Comparison of ENCODE assay signal across 8 cellular contexts in the genomic region with DNA sequence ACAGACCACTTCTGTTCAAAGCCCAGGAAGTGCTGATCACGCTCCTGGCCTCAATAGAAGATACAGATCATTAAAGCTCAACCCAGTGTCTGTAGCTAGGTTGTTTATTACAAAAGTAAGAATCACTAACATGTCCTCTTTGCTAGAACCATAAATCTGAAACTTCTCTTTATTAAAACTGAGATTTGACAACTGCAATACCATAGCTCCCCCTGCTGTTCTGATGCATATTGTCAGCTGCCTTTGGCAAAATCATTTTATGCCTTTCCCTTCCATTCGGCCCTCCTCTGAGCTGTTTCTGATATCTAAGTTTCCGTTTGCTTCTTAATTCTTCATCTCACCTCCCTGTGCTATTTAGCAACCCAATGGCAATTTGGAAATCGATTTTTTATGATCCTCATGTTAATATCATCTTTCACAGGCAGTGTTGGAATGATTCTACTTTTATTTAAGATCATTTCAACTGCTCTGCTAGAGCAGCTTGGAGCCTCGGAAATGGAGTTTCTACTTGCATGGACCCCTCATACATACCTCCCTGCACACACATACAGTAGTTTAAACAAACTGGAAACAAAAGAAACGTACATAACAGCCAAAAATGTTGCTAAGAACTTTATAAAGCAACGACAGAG.
A peak's percentile ranks its signal among the peaks of the same experiment; 100 is the strongest.
DNase-seq lines count a peak whose midpoint lies in the region; ATAC-seq and TF ChIP-seq lines count a peak whose summit lies in the region.

No MANE protein-coding gene starts in this region.

- H3K27ac Mint-ChIP-seq in activated T-cell treated with anti-CD3 and anti-CD28 coated beads, Interleukin-2, amount 50 U/mL, for 72 hours: no peak overlapping the region

- H3K27ac ChIP-seq in ovary: no peak overlapping the region

- no peak for ATAC-seq in activated T-cell treated with anti-CD3 and anti-CD28 coated beads, Interleukin-2, amount 50 U/mL, for 72 hours (replicated peaks in 1 of 2)
- no peak for ATAC-seq in activated T-cell treated with anti-CD3 and anti-CD28 coated beads, Interleukin-2, amount 50 U/mL, for 4 hours
- ATAC-seq in GM21723 (IDR thresholded peaks at IDR 0.05; ENCODE audit: unreplicated experiment): peak; percentile 70

- H3K4me3 ChIP-seq in fibroblast of mammary gland (ENCODE audit: control insufficient read depth, low read depth, low read length): no peak overlapping the region
- H3K4me3 ChIP-seq in ovary: no peak overlapping the region
- H3K4me3 ChIP-seq in lower leg skin (ENCODE audit: low read depth, poor library complexity, severe bottlenecking): no peak overlapping the region

- intact Hi-C loops in ovary (cut with DNase I): loop anchor here in 1 of 4 donors (10.0 kb wide), 2 partner anchors 489 to 939 kb away; no protein-coding TSS in a partner anchor
- intact Hi-C loops in lower leg skin (cut with DNase I; ENCODE audit: low total_unique reads): loop anchor here (10.0 kb wide), 1 partner anchor 939 kb away; no protein-coding TSS in a partner anchor

- H3K27me3 ChIP-seq in ovary: no peaks in the 10 kb centered on the region

- no peak for TF ChIP-seq EP300 in ovary (IDR thresholded peaks at IDR 0.05)

- peak; percentile 87 for TF ChIP-seq CTCF in fibroblast of mammary gland (conservative IDR thresholded peaks at IDR 0.05; ENCODE audit: control insufficient read depth, insufficient read depth, low read depth, low read length)
- peak in 2 of 3 donors; percentile 11 to 68 for TF ChIP-seq CTCF in ovary (IDR thresholded peaks at IDR 0.05)
- no peak for TF ChIP-seq CTCF in lower leg skin (IDR thresholded peaks at IDR 0.05)

- no peaks in the 10 kb centered on the region for H3K4me1 Mint-ChIP-seq in activated T-cell treated with anti-CD3 and anti-CD28 coated beads, Interleukin-2, amount 50 U/mL, for 72 hours (ENCODE audit: low read depth)
- no peaks in the 10 kb centered on the region for H3K4me1 Mint-ChIP-seq in activated T-cell treated with anti-CD3 and anti-CD28 coated beads, Interleukin-2, amount 50 U/mL, for 4 hours (ENCODE audit: low read depth)

- H3K36me3 ChIP-seq in ovary: no peaks in the 10 kb centered on the region

- DNase-seq in activated T-cell treated with anti-CD3 and anti-CD28 coated beads, Interleukin-2, amount 50 U/mL, for 72 hours: peak; percentile 8 to 16
- no peak for DNase-seq in activated T-cell treated with anti-CD3 and anti-CD28 coated beads, Interleukin-2, amount 50 U/mL, for 4 hours
- DNase-seq in LHCN-M2 (ENCODE audit: low read depth) (peak; percentile 53), SKM-1 treated with dmso at 0.1 percent for 144 hours (lab: John Stamatoyannopoulos, UW; ENCODE audit: unreplicated experiment) (peak; percentile 41), fibroblast of mammary gland (ENCODE audit: low read depth) (peak; percentile 65), ovary (peak in 1 of 5 donors; percentile 15), lower leg skin (ENCODE audit: low spot score in 2 of 2) (no peak)

- WGBS in ovary, 3 donors: 18 to 25% (median 19%) methylated on average over 7 of the region's 7 CpGs
- WGBS in lower leg skin, 2 donors: 21 to 26% methylated on average over 7 of the region's 7 CpGs

- H3K4me1 ChIP-seq in ovary (ENCODE audit: insufficient read depth): no peaks in the 10 kb centered on the region

- H3K27me3 Mint-ChIP-seq in activated T-cell treated with anti-CD3 and anti-CD28 coated beads, Interleukin-2, amount 50 U/mL, for 72 hours (ENCODE audit: low read depth): no peaks in the 10 kb centered on the region
- H3K27me3 Mint-ChIP-seq in activated T-cell treated with anti-CD3 and anti-CD28 coated beads, Interleukin-2, amount 50 U/mL, for 4 hours (ENCODE audit: low read depth): no peaks in the 10 kb centered on the region

- TF ChIP-seq POLR2A in ovary (IDR thresholded peaks at IDR 0.05) (no peak), lower leg skin (IDR thresholded peaks at IDR 0.05) (no peak)

- no peaks in the 10 kb centered on the region for H3K9me3 Mint-ChIP-seq in activated T-cell treated with anti-CD3 and anti-CD28 coated beads, Interleukin-2, amount 50 U/mL, for 72 hours
- H3K9me3 Mint-ChIP-seq in activated T-cell treated with anti-CD3 and anti-CD28 coated beads, Interleukin-2, amount 50 U/mL, for 4 hours: peaks cover 3% of the 10 kb centered on the region

- H3K9me3 ChIP-seq in ovary: no peaks in the 10 kb centered on the region

- no peaks in the 10 kb centered on the region for H3K36me3 Mint-ChIP-seq in activated T-cell treated with anti-CD3 and anti-CD28 coated beads, Interleukin-2, amount 50 U/mL, for 72 hours (ENCODE audit: insufficient read depth in 2 of 2)
- H3K36me3 Mint-ChIP-seq in activated T-cell treated with anti-CD3 and anti-CD28 coated beads, Interleukin-2, amount 50 U/mL, for 4 hours (ENCODE audit: insufficient read depth): no peaks in the 10 kb centered on the region

- no peak overlapping the region for H3K4me3 Mint-ChIP-seq in activated T-cell treated with anti-CD3 and anti-CD28 coated beads, Interleukin-2, amount 50 U/mL, for 72 hours
- no peak overlapping the region for H3K4me3 Mint-ChIP-seq in activated T-cell treated with anti-CD3 and anti-CD28 coated beads, Interleukin-2, amount 50 U/mL, for 4 hours

Comparison
In these comparisons a context has a peak if more than half of its experiments do, and no peak if none do; other contexts are left out.
1. DNase-seq: peak in activated T-cell treated with anti-CD3 and anti-CD28 coated beads, Interleukin-2, amount 50 U/mL, for 72 hours (2 of 2), LHCN-M2 (single experiment), SKM-1 treated with dmso at 0.1 percent for 144 hours (single experiment) and fibroblast of mammary gland (single experiment); none in activated T-cell treated with anti-CD3 and anti-CD28 coated beads, Interleukin-2, amount 50 U/mL, for 4 hours (single experiment) and lower leg skin (0 of 2).
2. CTCF ChIP-seq: peak in fibroblast of mammary gland (single experiment) and ovary (2 of 3); none in lower leg skin (0 of 3).